8 cellular contexts compared by ENCODE assay signal in the genomic region with DNA sequence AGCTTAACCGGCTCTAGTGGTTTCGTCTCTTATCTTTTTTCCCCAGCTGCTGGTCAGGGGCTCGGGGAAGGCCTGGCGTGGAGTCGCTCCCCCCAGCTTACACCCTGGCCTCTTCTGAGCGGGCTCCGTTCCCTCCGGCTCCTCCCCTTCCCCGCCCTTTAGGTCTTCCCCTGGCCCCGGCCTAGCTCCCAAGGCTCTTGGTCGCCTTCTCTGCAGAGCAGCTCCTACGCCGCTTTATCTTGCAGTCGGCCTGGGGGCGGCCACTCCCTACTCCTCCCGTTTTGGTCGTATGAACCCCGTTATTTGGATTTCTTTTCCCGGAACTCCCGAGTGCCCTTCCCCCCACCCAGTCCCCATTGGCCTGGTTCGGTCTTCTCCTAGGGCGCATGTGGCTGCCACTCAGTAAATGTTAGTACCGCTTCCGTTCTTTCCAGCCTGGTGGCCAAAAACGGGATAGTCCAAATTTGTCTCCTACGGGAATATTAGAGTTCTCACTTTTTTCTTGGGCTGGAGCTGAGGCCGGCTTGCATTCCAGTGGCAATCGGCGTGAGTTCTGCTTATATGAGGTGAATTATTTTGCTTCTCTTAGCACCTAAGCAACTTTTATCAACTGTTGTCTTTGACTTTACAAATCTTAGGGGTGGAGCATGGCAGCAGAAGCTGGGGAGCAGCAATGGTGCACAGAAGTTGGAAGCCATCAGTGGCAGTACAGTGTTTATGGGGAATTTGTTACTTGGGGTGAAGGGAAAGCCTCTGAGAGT. TPM values are rescaled to one million over a fixed set of nuclear protein-coding genes. Genes with fewer than 3 reads are reported as not detected.
DNase-seq lines count a peak whose midpoint lies in the region; ATAC-seq and TF ChIP-seq lines count a peak whose summit lies in the region.

No MANE protein-coding gene starts in this region.

- POLR2A ChIA-PET in activated CD4-positive, alpha-beta memory T cell treated with anti-CD3 and anti-CD28 coated beads, Interleukin-2, amount 10 ng/mL, durations not matched to agents 7 days and 5 days (lab: Charles Lee): interaction anchor here (0.6 to 4.5 kb wide), 38 partner anchors 9 to 1250 kb away, joined by 3 to 72 read pairs (median 4); a partner anchor contains a TSS

- peaks cover 19% of the 10 kb centered on the region for H3F3A ChIP-seq in neural progenitor cell (ENCODE audit: low read depth)

- peaks cover 54% of the 10 kb centered on the region for H3K79me2 ChIP-seq in neural progenitor cell (ENCODE audit: low read depth)

- H2AFZ ChIP-seq in neural progenitor cell (replicated peaks): peak overlapping the region; percentile 79

- H3K4me1 ChIP-seq in neural progenitor cell: peaks cover 16% of the 10 kb centered on the region

- H3K4me2 ChIP-seq in neural progenitor cell: peak overlapping the region; percentile 98

- H3K27ac Mint-ChIP-seq in activated CD4-positive, alpha-beta memory T cell treated with anti-CD3 and anti-CD28 coated beads, Interleukin-2, amount 10 ng/mL, durations not matched to agents 7 days and 5 days: peak overlapping the region; percentile 99
- H3K27ac Mint-ChIP-seq in neural progenitor cell: peak overlapping the region; percentile 93

- no peaks in the 10 kb centered on the region for H3K36me3 ChIP-seq in neural progenitor cell

- peaks cover 52% of the 10 kb centered on the region for H4K20me1 ChIP-seq in neural progenitor cell (ENCODE audit: low read depth)

- peak overlapping the region; percentile 84 for H3K9ac ChIP-seq in neural progenitor cell

- H3K4me1 Mint-ChIP-seq in activated CD4-positive, alpha-beta memory T cell treated with anti-CD3 and anti-CD28 coated beads, Interleukin-2, amount 10 ng/mL, durations not matched to agents 7 days and 5 days: peaks cover 32% of the 10 kb centered on the region
- peaks cover 25% of the 10 kb centered on the region for H3K4me1 Mint-ChIP-seq in neural progenitor cell

- H3K4me3 ChIP-seq in fibroblast of pulmonary artery (replicated peaks; ENCODE audit: low read depth, low read length) (peak overlapping the region; percentile 99), neural progenitor cell (peak overlapping the region; percentile 96)

- no peaks in the 10 kb centered on the region for H3K27me3 ChIP-seq in neural progenitor cell

- peak; percentile 36 for ATAC-seq in GM19452 (IDR thresholded peaks at IDR 0.05; ENCODE audit: unreplicated experiment)
- peak; percentile 34 for ATAC-seq in HG03457 (IDR thresholded peaks at IDR 0.05; ENCODE audit: unreplicated experiment)

- TF ChIP-seq CTCF in fibroblast of pulmonary artery (IDR thresholded peaks at IDR 0.05; ENCODE audit: low read length, missing control alignments) (peak; percentile 48), neural progenitor cell (IDR thresholded peaks at IDR 0.05) (peak; percentile 54)

- H3K9me3 Mint-ChIP-seq in activated CD4-positive, alpha-beta memory T cell treated with anti-CD3 and anti-CD28 coated beads, Interleukin-2, amount 10 ng/mL, durations not matched to agents 7 days and 5 days: no peaks in the 10 kb centered on the region
- no peaks in the 10 kb centered on the region for H3K9me3 Mint-ChIP-seq in neural progenitor cell

- H3K4me3 Mint-ChIP-seq in activated CD4-positive, alpha-beta memory T cell treated with anti-CD3 and anti-CD28 coated beads, Interleukin-2, amount 10 ng/mL, durations not matched to agents 7 days and 5 days: peak overlapping the region; percentile 94
- peak overlapping the region; percentile 96 for H3K4me3 Mint-ChIP-seq in neural progenitor cell

- H3K27ac ChIP-seq in neural progenitor cell: peak overlapping the region; percentile 88

- H3K36me3 Mint-ChIP-seq in activated CD4-positive, alpha-beta memory T cell treated with anti-CD3 and anti-CD28 coated beads, Interleukin-2, amount 10 ng/mL, durations not matched to agents 7 days and 5 days (ENCODE audit: low read depth): peaks cover 34% of the 10 kb centered on the region
- peaks cover 7% of the 10 kb centered on the region for H3K36me3 Mint-ChIP-seq in neural progenitor cell

- peak; percentile 96 for DNase-seq in DMS153 treated with DMSO at 0.1 percent for 48 hours (lab: John Stamatoyannopoulos, UW; ENCODE audit: unreplicated experiment)
- DNase-seq in NCI-H345 treated with DMSO at 0.1 percent for 48 hours (lab: John Stamatoyannopoulos, UW; ENCODE audit: unreplicated experiment): peak; percentile 84
- DNase-seq in activated CD4-positive, alpha-beta memory T cell treated with anti-CD3 and anti-CD28 coated beads, Interleukin-2, amount 10 ng/mL, durations not matched to agents 7 days and 5 days: no peak
- peak; percentile 89 for DNase-seq in fibroblast of pulmonary artery (ENCODE audit: low read depth)
- DNase-seq in neural progenitor cell (ENCODE audit: low spot score): peak; percentile 90
- no peak for DNase-seq in superior temporal gyrus (ENCODE audit: extremely low spot score)

- no peaks in the 10 kb centered on the region for H3K27me3 Mint-ChIP-seq in activated CD4-positive, alpha-beta memory T cell treated with anti-CD3 and anti-CD28 coated beads, Interleukin-2, amount 10 ng/mL, durations not matched to agents 7 days and 5 days
- H3K27me3 Mint-ChIP-seq in neural progenitor cell (ENCODE audit: insufficient read depth, low read depth): no peaks in the 10 kb centered on the region

- no peaks in the 10 kb centered on the region for H3K9me3 ChIP-seq in neural progenitor cell (ENCODE audit: low read depth)

- CTCF ChIA-PET in activated CD4-positive, alpha-beta memory T cell treated with anti-CD3 and anti-CD28 coated beads, Interleukin-2, amount 10 ng/mL, durations not matched to agents 7 days and 5 days (lab: Charles Lee): interaction anchor here (0.6 to 3.8 kb wide), 16 partner anchors 10 to 195 kb away, joined by 3 to 46 read pairs (median 4); a partner anchor contains a TSS

RNA-seq across cellular contexts. Expression of a gene that starts 0.5 kb away (rescaled TPM):
- total RNA-seq in activated CD4-positive, alpha-beta memory T cell treated with anti-CD3 and anti-CD28 coated beads, Interleukin-2, amount 10 ng/mL, durations not matched to agents 7 days and 5 days: 100 to 1,000 TPM; 128 to 133 TPM
- 123 and 138 TPM in 2 replicates for total RNA-seq in neural progenitor cell (ENCODE audit: low replicate concordance)

Comparison
In these comparisons a context has a peak if more than half of its experiments do, and no peak if none do; other contexts are left out.
1. DNase-seq: peak in DMS153 treated with DMSO at 0.1 percent for 48 hours (single experiment), NCI-H345 treated with DMSO at 0.1 percent for 48 hours (single experiment), fibroblast of pulmonary artery (single experiment) and neural progenitor cell (single experiment); none in activated CD4-positive, alpha-beta memory T cell treated with anti-CD3 and anti-CD28 coated beads, Interleukin-2, amount 10 ng/mL, durations not matched to agents 7 days and 5 days (single experiment) and superior temporal gyrus (single experiment).